9 cellular contexts compared by ENCODE assay signal in genomic region chr1:27430903-27431653, GRCh38. TPM values are rescaled to one million over a fixed set of nuclear protein-coding genes. Genes with fewer than 3 reads are reported as not detected.
A peak's percentile ranks its signal among the peaks of the same experiment; 100 is the strongest.
DNase-seq lines count a peak whose midpoint lies in the region; ATAC-seq and TF ChIP-seq lines count a peak whose summit lies in the region.
"Had no signal": no experiment of that assay in that cellular context is flagged by ENCODE, and none has a peak within 500 bp of the region (broad histone marks: within the 10 kb centered on the region; RNA-seq: fewer than 3 reads in every experiment).

No MANE protein-coding gene starts in this region.

- 8 to 24% methylated on average over 1 of the region's 1 CpG for WGBS in lung, 2 donors

- no peak for TF ChIP-seq POLR2A in uterus (IDR thresholded peaks at IDR 0.05)

- H3K4me3 ChIP-seq in lung (no peak overlapping the region), uterus (no peak overlapping the region)

- H3K36me3 ChIP-seq in lung (ENCODE audit: control insufficient read depth in 2 of 2, insufficient read depth in 2 of 2, low read length in 2 of 2) (peaks cover 7 to 9% of the 10 kb centered on the region in 2 donors), uterus (no peaks in the 10 kb centered on the region)

- DNase-seq in Right ventricle myocardium inferior (ENCODE audit: missing footprints) (no peak), cardiac septum (ENCODE audit: low spot score) (no peak), astrocyte of the hippocampus (ENCODE audit: low read depth, low spot score) (peak; percentile 34), lung (ENCODE audit: low spot score) (no peak), uterus (no peak), HCEC 1CT (no peak)
- DNase-seq in stimulated activated CD4-positive, alpha-beta T cell treated with anti-CD3 and anti-CD28 coated beads, Interleukin-4, amount 100 ng/mL, for 24 hours = no peak

- intact Hi-C loops in Right ventricle myocardium inferior (cut with DNase I) (loop anchor here (2.0 kb wide), 1 partner anchor 60 kb away; the partner anchor contains the start of gene WASF2), cardiac septum (cut with DNase I) (loop anchor here (5.0 kb wide), 1 partner anchor 61 kb away; the partner anchor contains the start of gene WASF2), uterus (cut with DNase I; ENCODE audit: low total_unique reads) (no loop called here)

- TF ChIP-seq CTCF in lung (IDR thresholded peaks at IDR 0.05; ENCODE audit: control extremely low read depth, extremely low read depth) (no peak), uterus (IDR thresholded peaks at IDR 0.05) (peak in 1 of 4 experiments; percentile 5)

- no peaks in the 10 kb centered on the region for H3K9me3 ChIP-seq in lung (ENCODE audit: control insufficient read depth in 2 of 2, insufficient read depth in 1 of 2, low read length in 1 of 2)
- no peaks in the 10 kb centered on the region for H3K9me3 ChIP-seq in uterus

- H3K4me1 ChIP-seq in lung (ENCODE audit: control insufficient read depth in 2 of 2, insufficient read depth in 2 of 2, low read length in 2 of 2) (peaks cover 26 to 67% of the 10 kb centered on the region in 2 donors), uterus (peaks cover 6 to 23% of the 10 kb centered on the region in 2 donors)

- H3K27me3 ChIP-seq in lung (ENCODE audit: control insufficient read depth, insufficient read depth) (no peaks in the 10 kb centered on the region), uterus (no peaks in the 10 kb centered on the region)

- H3K27ac ChIP-seq in lung (ENCODE audit: low read depth in 1 of 2, low read length in 1 of 2) (peak overlapping the region; percentile 74 to 86), uterus (peak overlapping the region; percentile 68 to 80)
- H3K27ac ChIP-seq: VCaP had no signal

- peak; percentile 59 for ATAC-seq in Right ventricle myocardium inferior
- ATAC-seq in lung (ENCODE audit: insufficient read depth, low FRiP score) = peak; percentile 25
- no peak for ATAC-seq in GM21619 (IDR thresholded peaks at IDR 0.05; ENCODE audit: unreplicated experiment)

RNA-seq across cellular contexts. Expression of gene GPR3, which starts 38.7 kb away (rescaled TPM):
- total RNA-seq in Right ventricle myocardium inferior (not detected), cardiac septum (2.3 TPM), lung (under 1 TPM; 0.51 to 0.58 TPM), uterus (1 to 10 TPM in 1 of 4 donors, under 1 TPM in 1, not detected in 2; 0.55 to 1.9 TPM)
- polyA plus RNA-seq in lung = 1 to 10 TPM; 1.3 to 1.8 TPM

RNA-seq across cellular contexts. Expression of gene CD164L2, which starts 47.9 kb away (rescaled TPM):
- total RNA-seq in Right ventricle myocardium inferior (not detected), cardiac septum (not detected), lung (10 to 100 TPM in 1 of 2 donors, 1 to 10 TPM in 1; 6.3 to 19.8 TPM), uterus (under 1 TPM in 1 of 4 donors, not detected in 3; 0.69 TPM)
- polyA plus RNA-seq in lung = 10 to 100 TPM in 1 of 2 donors, 1 to 10 TPM in 1; 6.8 to 11.0 TPM

RNA-seq across cellular contexts. Expression of gene FCN3, which starts 56.5 kb away (rescaled TPM):
- total RNA-seq in Right ventricle myocardium inferior (20.7 TPM), cardiac septum (32.2 TPM), lung (100 to 1,000 TPM in 1 of 2 donors, 10 to 100 TPM in 1; 36.6 to 611 TPM), uterus (1 to 10 TPM in 3 of 4 donors, not detected in 1; 2.1 to 4.7 (median 2.4) TPM)
- 100 to 1,000 TPM; 452 to 489 TPM for polyA plus RNA-seq in lung

RNA-seq across cellular contexts. Expression of gene WASF2, which starts 58.9 kb away (rescaled TPM):
- total RNA-seq in Right ventricle myocardium inferior (57.3 TPM), cardiac septum (59.3 TPM), lung (100 to 1,000 TPM in 1 of 2 donors, 10 to 100 TPM in 1; 47.9 to 136 TPM), uterus (100 to 1,000 TPM in 1 of 4 donors, 10 to 100 TPM in 3; 27.2 to 178 (median 41.1) TPM)
- polyA plus RNA-seq in lung = 10 to 100 TPM; 27.3 to 51.0 TPM
